11 cellular contexts compared by ENCODE assay signal in the genomic region with DNA sequence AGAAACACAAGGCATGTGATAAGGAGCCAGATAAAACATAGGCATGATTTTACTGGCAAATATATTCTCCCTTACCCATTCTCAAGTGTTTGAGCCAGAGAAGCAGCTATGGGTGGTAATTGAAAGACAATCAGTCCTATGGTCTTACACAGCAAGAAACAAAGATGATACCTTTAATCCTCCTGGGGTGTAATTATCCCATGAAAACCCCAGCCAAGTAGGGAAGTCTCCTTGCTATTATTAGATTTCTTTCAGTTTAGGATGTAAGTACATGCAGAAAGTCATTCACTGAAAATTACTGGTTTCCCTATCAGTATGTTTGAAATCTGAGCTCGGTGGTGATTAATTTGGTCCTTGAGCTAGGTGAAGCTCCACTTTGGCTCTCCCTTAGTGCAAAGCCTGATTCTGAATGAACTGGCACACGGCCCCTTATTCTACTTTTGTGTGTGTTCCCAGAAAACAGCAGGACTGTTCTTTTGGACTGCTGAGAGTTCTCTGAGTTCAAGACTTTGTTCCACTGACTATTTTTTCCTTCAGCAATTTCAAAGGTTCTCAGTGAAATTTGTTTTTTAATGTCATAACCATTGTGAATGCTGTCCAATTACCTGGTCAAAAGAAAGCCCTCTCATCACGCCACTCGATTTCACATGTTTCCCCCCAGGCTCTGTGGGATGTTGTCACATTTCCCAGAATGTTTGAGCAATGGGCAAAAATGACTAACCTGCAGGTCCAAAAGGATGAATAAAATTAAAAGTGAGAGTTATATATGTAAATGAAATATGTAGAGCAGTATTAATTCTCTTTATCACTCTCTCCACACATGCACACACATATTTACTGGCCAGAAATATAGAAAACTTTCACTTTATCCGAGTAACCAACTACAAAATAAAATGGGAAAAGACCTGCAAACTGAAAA.
DNase-seq lines count a peak whose midpoint lies in the region; ATAC-seq and TF ChIP-seq lines count a peak whose summit lies in the region.
"Had no signal": no experiment of that assay in that cellular context is flagged by ENCODE, and none has a peak within 500 bp of the region (broad histone marks: within the 10 kb centered on the region; RNA-seq: fewer than 3 reads in every experiment).

No MANE protein-coding gene starts in this region.

- H3K27me3 ChIP-seq in HUES48 (ENCODE audit: control insufficient read depth, insufficient read depth, low read length) (peaks cover 20% of the 10 kb centered on the region; the same call in 1 of the 2 replicates), left lung (no peaks in the 10 kb centered on the region)

- H3K27ac ChIP-seq in HUES48 (ENCODE audit: low read depth, low read length) (peak overlapping the region; percentile 4), left lung (no peak overlapping the region)
- H3K27ac ChIP-seq: SK-N-MC had no signal

- intact Hi-C loops in left lung (cut with DNase I) = no loop called here

- ATAC-seq in left lung (peak; percentile 5), GM18505 (IDR thresholded peaks at IDR 0.05; ENCODE audit: unreplicated experiment) (no peak), HG03097 (IDR thresholded peaks at IDR 0.05; ENCODE audit: low FRiP score, unreplicated experiment) (no peak)

- TF ChIP-seq CTCF in left lung (IDR thresholded peaks at IDR 0.05) = no peak

- TF ChIP-seq POLR2A in GM18505 (IDR thresholded peaks at IDR 0.05; ENCODE audit: borderline replicate concordance, extremely low read depth, insufficient read depth, insufficient read length) = no peak

- H3K4me3 ChIP-seq in HUES48 (ENCODE audit: low read depth, low read length) (no peak overlapping the region), left lung (no peak overlapping the region)
- H3K4me3 ChIP-seq: SK-N-MC had no signal

- peak; percentile 79 for DNase-seq in COR-L47 (lab: John Stamatoyannopoulos, UW)
- peak; percentile 25 to 38 for DNase-seq in activated T-cell treated with anti-CD3 and anti-CD28 coated beads, Interleukin-2, amount 50 U/mL, for 48 hours
- no peak for DNase-seq in left lung
- DNase-seq in T-helper 1 cell = no peak
- DNase-seq in COLO829 (ENCODE audit: low spot score) = no peak
- DNase-seq: activated CD4-positive, alpha-beta T cell treated with anti-CD3 and anti-CD28 coated beads, Interleukin-2, amount 50 U/mL, for 4 hours; islet precursor cell had no signal

- no peaks in the 10 kb centered on the region for H3K9me3 ChIP-seq in HUES48 (ENCODE audit: control insufficient read depth, insufficient read depth, low read length)
- H3K9me3 ChIP-seq in left lung = no peaks in the 10 kb centered on the region

- H3K9ac ChIP-seq in HUES48 (ENCODE audit: low read depth, low read length) = no peak overlapping the region

- H3K36me3 ChIP-seq in HUES48 (ENCODE audit: control insufficient read depth, insufficient read depth, low read length) (no peaks in the 10 kb centered on the region), left lung (no peaks in the 10 kb centered on the region)

- H3K4me1 ChIP-seq in HUES48 (ENCODE audit: control insufficient read depth, insufficient read depth, low read length) = peaks cover 32% of the 10 kb centered on the region
- peaks cover 0 to 11% of the 10 kb centered on the region in 2 donors for H3K4me1 ChIP-seq in left lung

Comparison
In these comparisons a context has a peak if more than half of its experiments do, and no peak if none do; other contexts are left out.
1. DNase-seq: peak in COR-L47 (single experiment) and activated T-cell treated with anti-CD3 and anti-CD28 coated beads, Interleukin-2, amount 50 U/mL, for 48 hours (2 of 2); none in left lung (0 of 2), T-helper 1 cell (0 of 5) and COLO829 (single experiment).